In the genomic region with DNA sequence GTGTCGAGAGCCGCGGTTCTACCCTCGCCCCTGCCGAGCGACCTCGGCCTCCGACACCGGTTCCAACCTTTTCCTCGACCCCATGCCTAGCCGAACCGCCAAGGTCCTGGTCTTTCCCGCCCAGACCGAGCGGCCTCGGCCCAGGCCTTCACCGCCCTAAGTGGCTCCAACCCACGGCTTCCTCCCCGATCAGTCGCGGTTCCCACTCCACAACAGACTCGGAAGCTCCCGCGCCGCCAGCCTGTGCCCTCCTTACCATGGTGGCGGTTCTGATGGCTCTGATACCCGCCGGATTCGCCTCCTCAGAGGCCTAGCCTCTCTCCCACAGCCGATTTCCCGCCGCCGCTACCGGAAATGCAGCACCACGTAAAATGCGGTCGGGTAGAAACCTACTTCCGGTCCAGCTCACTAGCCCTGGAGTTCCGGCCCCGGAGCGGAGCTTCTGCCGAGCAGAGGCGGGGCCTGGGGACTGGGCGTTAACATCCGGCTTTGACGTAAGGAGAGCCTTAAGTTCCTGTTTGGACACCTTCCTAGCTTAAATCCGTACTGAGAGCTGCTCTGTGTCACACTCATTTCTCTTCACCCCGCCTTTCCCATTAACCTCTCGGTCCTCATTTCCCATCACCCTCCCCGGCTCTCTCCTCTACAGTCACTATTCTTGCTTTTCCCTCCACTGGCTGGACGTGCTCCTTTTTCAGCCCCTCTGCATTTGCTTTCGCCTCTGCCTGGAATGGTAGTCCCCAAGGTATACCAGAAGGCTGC, we compare ENCODE assay signal across 1 cellular context.
TF ChIP-seq lines count a peak whose summit lies in the region.

A gene (minus strand): TSS at position 358 of the 762 bp plus-strand sequence. CDS start 99 bp downstream, at position 259.

TF ChIP-seq in HCT116, 20 proteins besides CTCF, POLR2A, EP300 and RAD21 (continued from another document):
- TF ChIP-seq, protein P1, sequence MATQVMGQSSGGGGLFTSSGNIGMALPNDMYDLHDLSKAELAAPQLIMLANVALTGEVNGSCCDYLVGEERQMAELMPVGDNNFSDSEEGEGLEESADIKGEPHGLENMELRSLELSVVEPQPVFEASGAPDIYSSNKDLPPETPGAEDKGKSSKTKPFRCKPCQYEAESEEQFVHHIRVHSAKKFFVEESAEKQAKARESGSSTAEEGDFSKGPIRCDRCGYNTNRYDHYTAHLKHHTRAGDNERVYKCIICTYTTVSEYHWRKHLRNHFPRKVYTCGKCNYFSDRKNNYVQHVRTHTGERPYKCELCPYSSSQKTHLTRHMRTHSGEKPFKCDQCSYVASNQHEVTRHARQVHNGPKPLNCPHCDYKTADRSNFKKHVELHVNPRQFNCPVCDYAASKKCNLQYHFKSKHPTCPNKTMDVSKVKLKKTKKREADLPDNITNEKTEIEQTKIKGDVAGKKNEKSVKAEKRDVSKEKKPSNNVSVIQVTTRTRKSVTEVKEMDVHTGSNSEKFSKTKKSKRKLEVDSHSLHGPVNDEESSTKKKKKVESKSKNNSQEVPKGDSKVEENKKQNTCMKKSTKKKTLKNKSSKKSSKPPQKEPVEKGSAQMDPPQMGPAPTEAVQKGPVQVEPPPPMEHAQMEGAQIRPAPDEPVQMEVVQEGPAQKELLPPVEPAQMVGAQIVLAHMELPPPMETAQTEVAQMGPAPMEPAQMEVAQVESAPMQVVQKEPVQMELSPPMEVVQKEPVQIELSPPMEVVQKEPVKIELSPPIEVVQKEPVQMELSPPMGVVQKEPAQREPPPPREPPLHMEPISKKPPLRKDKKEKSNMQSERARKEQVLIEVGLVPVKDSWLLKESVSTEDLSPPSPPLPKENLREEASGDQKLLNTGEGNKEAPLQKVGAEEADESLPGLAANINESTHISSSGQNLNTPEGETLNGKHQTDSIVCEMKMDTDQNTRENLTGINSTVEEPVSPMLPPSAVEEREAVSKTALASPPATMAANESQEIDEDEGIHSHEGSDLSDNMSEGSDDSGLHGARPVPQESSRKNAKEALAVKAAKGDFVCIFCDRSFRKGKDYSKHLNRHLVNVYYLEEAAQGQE (IDR thresholded peaks at IDR 0.05; ENCODE audit: low read depth), result no peak
- TF ChIP-seq ZFX (IDR thresholded peaks at IDR 0.05) (peak; percentile 100), SRF (IDR thresholded peaks at IDR 0.05; ENCODE audit: low read depth) (peak; percentile 89), CBX3 (IDR thresholded peaks at IDR 0.05; ENCODE audit: low read depth) (peak; percentile 92), TCF7L2 (IDR thresholded peaks at IDR 0.05; ENCODE audit: borderline replicate concordance, extremely low read depth, insufficient read depth, insufficient read length) (peak; percentile 33), POLR2AphosphoS5 (IDR thresholded peaks at IDR 0.05; ENCODE audit: low read depth, low read length) (peak; percentile 99), SIN3A (IDR thresholded peaks at IDR 0.05; ENCODE audit: low read depth) (peak; percentile 91), YY1 (IDR thresholded peaks at IDR 0.05; ENCODE audit: extremely low read depth, insufficient replicate concordance, low read depth, low read length) (peak; percentile 83), SP1 (IDR thresholded peaks at IDR 0.05; ENCODE audit: low read depth) (peak; percentile 79), EZH2phosphoT487 (IDR thresholded peaks at IDR 0.05; ENCODE audit: borderline replicate concordance) (no peak)
- TF ChIP-seq, protein P2, sequence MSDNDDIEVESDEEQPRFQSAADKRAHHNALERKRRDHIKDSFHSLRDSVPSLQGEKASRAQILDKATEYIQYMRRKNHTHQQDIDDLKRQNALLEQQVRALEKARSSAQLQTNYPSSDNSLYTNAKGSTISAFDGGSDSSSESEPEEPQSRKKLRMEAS (IDR thresholded peaks at IDR 0.05), result peak; percentile 96
TF ChIP-seq in HCT116: peak in this region for 11.
